In genomic region chr6:87104657-87105056, GRCh38 we compare ENCODE assay signal across 2 cellular contexts.
TF ChIP-seq lines count a peak whose summit lies in the region.

No MANE protein-coding gene starts in this region.

TF ChIP-seq in SK-N-SH, 30 proteins besides CTCF, POLR2A, EP300 and RAD21 (continued from another document):
- TF ChIP-seq USF1 (IDR thresholded peaks at IDR 0.05; ENCODE audit: borderline replicate concordance, low read depth) (no peak), JUND (IDR thresholded peaks at IDR 0.05) (no peak), NRF1 (IDR thresholded peaks at IDR 0.05; ENCODE audit: low read depth, low read length) (no peak), FOXJ3 (CRISPR knock-in tag; IDR thresholded peaks at IDR 0.05) (no peak), SIN3A (IDR thresholded peaks at IDR 0.05; ENCODE audit: borderline replicate concordance, low read depth, low read length) (no peak), TCF12 (IDR thresholded peaks at IDR 0.05) (no peak), GABPA (IDR thresholded peaks at IDR 0.05; ENCODE audit: low read depth) (no peak), SMC3 (IDR thresholded peaks at IDR 0.05; ENCODE audit: low read depth, low read length) (no peak), MXI1 (IDR thresholded peaks at IDR 0.05; ENCODE audit: low read depth, low read length) (no peak), YY1 (IDR thresholded peaks at IDR 0.05; ENCODE audit: low read depth) (no peak), CHD2 (IDR thresholded peaks at IDR 0.05; ENCODE audit: low read length, partially characterized antibody) (no peak)

TF ChIP-seq in SK-N-SH treated with all-trans-retinoic acid at 6 μM for 48 hours, 23 proteins besides CTCF, POLR2A, EP300 and RAD21 (continued from another document):
- TF ChIP-seq RARB (CRISPR knock-in tag; IDR thresholded peaks at IDR 0.05) (no peak), OSR1 (CRISPR knock-in tag; IDR thresholded peaks at IDR 0.05) (no peak), PATZ1 (CRISPR knock-in tag; IDR thresholded peaks at IDR 0.05; ENCODE audit: borderline replicate concordance) (no peak), ESRRG (CRISPR knock-in tag; IDR thresholded peaks at IDR 0.05) (no peak), TOX (CRISPR knock-in tag; IDR thresholded peaks at IDR 0.05; ENCODE audit: borderline replicate concordance) (no peak), CREB5 (CRISPR knock-in tag; IDR thresholded peaks at IDR 0.05; ENCODE audit: low read depth) (no peak), TCF4 (CRISPR knock-in tag; IDR thresholded peaks at IDR 0.05; ENCODE audit: borderline replicate concordance) (no peak), ISL1 (CRISPR knock-in tag; IDR thresholded peaks at IDR 0.05) (no peak), POU6F1 (CRISPR knock-in tag; IDR thresholded peaks at IDR 0.05; ENCODE audit: borderline replicate concordance, low read depth) (no peak)
